35 cellular contexts compared by ENCODE assay signal in genomic region chr7:133497061-133497460, GRCh38.
"Had no signal": no experiment of that assay in that cellular context is flagged by ENCODE, and none has a peak within 500 bp of the region (broad histone marks: within the 10 kb centered on the region; RNA-seq: fewer than 3 reads in every experiment).

No MANE protein-coding gene starts in this region.

- DNase-seq: Karpas-422, Kasumi-1, MG63, MM.1S, MV-4-11, NCI-H1048, NCI-H1092, NCI-H1092 treated with DMSO at 0.1 percent for 48 hours, NCI-H1105, NCI-H1105 treated with DMSO at 0.1 percent for 48 hours, NCI-H1417, NCI-H1417 treated with DMSO at 0.1 percent for 48 hours, NCI-H1436, NCI-H1436 treated with DMSO at 0.1 percent for 48 hours, NCI-H146, NCI-H1694, NCI-H1694 treated with DMSO at 0.1 percent for 48 hours, NCI-H187, NCI-H187 treated with DMSO at 0.1 percent for 48 hours, NCI-H1930, NCI-H2029, NCI-H2029 treated with DMSO at 0.1 percent for 48 hours, NCI-H2081, NCI-H2081 treated with DMSO at 0.1 percent for 48 hours, NCI-H2107, NCI-H2171, NCI-H2171 treated with DMSO at 0.1 percent for 48 hours, NCI-H2227 treated with DMSO at 0.1 percent for 48 hours, NCI-H226, NCI-H345, NCI-H446, NCI-H446 treated with DMSO at 0.1 percent for 48 hours, NCI-H510A, NCI-H510A treated with DMSO at 0.1 percent for 48 hours, NCI-H524 had no signal

- H3K4me3 ChIP-seq: MG63 had no signal

- H3K9me3 ChIP-seq: MG63 had no signal

- H3K27me3 ChIP-seq: MG63 had no signal

- H3K36me3 ChIP-seq: MG63 had no signal
